14 cellular contexts compared by ENCODE assay signal in genomic region chr4:147969573-147969972, GRCh38.
DNase-seq lines count a peak whose midpoint lies in the region; ATAC-seq, FAIRE-seq and TF ChIP-seq lines count a peak whose summit lies in the region.
"Had no signal": no experiment of that assay in that cellular context is flagged by ENCODE, and none has a peak within 500 bp of the region (broad histone marks: within the 10 kb centered on the region; RNA-seq: fewer than 3 reads in every experiment).

No MANE protein-coding gene starts in this region.

- H3K36me3 Mint-ChIP-seq in nephron (ENCODE audit: low read depth), result peaks cover 41% of the 10 kb centered on the region

- peak overlapping the region in 2 of 3 experiments; percentile 15 to 33 for H3K4me3 Mint-ChIP-seq in nephron
- H3K4me3 Mint-ChIP-seq: B cell, T-helper 17 cell had no signal

- H3K27ac Mint-ChIP-seq in nephron, result peak overlapping the region; percentile 90 to 97 (median 93)
- H3K27ac Mint-ChIP-seq: B cell, T-helper 17 cell had no signal

- DNase-seq in OCI-M1 (lab: John Stamatoyannopoulos, UW), result peak; percentile 44
- DNase-seq in UCSD-AML1 (lab: John Stamatoyannopoulos, UW; ENCODE audit: unreplicated experiment), result no peak
- no peak for DNase-seq in urothelium cell line (ENCODE audit: low spot score)
- DNase-seq in activated T-cell treated with anti-CD3 and anti-CD28 coated beads for 4 hours, result no peak
- no peak for DNase-seq in NCI-H1092 treated with DMSO at 0.1 percent for 48 hours (lab: John Stamatoyannopoulos, UW)
- DNase-seq: hypothalamus; mammary epithelial cell; stimulated activated CD4-positive, alpha-beta T cell treated with anti-CD3 and anti-CD28 coated beads, Interleukin-2, amount 100 ng/mL, for 48 hours; stimulated activated naive CD8-positive, alpha-beta T cell treated with anti-CD3 and anti-CD28 coated beads, Interleukin-15, Interleukin-2, amounts not matched to agents 100 U/mL and 50 U/mL, for 24 hours; T-helper 17 cell had no signal

- no peaks in the 10 kb centered on the region for H3K9me3 Mint-ChIP-seq in nephron

- FAIRE-seq in urothelium cell line (lab: Jason Lieb, UNC), result no peak

- ATAC-seq in GM18870 (IDR thresholded peaks at IDR 0.05; ENCODE audit: unreplicated experiment) (peak; percentile 81), HG02610 (IDR thresholded peaks at IDR 0.05; ENCODE audit: unreplicated experiment) (peak; percentile 73)
- ATAC-seq: stimulated activated naive CD8-positive, alpha-beta T cell treated with anti-CD3 and anti-CD28 coated beads, Interleukin-15, Interleukin-2, amounts not matched to agents 100 U/mL and 50 U/mL, for 24 hours; T-helper 17 cell had no signal

- H3K27me3 Mint-ChIP-seq in nephron (ENCODE audit: low read depth), result peaks cover 4% of the 10 kb centered on the region
- H3K27me3 Mint-ChIP-seq: B cell, T-helper 17 cell had no signal

- no peak for TF ChIP-seq CTCF in nephron (IDR thresholded peaks at IDR 0.05; ENCODE audit: unreplicated experiment in 3 of 3)

- peaks cover 24% of the 10 kb centered on the region for H3K4me1 Mint-ChIP-seq in nephron
- H3K4me1 Mint-ChIP-seq: B cell had no signal
